Comparison of ENCODE assay signal across 8 cellular contexts in the genomic region with DNA sequence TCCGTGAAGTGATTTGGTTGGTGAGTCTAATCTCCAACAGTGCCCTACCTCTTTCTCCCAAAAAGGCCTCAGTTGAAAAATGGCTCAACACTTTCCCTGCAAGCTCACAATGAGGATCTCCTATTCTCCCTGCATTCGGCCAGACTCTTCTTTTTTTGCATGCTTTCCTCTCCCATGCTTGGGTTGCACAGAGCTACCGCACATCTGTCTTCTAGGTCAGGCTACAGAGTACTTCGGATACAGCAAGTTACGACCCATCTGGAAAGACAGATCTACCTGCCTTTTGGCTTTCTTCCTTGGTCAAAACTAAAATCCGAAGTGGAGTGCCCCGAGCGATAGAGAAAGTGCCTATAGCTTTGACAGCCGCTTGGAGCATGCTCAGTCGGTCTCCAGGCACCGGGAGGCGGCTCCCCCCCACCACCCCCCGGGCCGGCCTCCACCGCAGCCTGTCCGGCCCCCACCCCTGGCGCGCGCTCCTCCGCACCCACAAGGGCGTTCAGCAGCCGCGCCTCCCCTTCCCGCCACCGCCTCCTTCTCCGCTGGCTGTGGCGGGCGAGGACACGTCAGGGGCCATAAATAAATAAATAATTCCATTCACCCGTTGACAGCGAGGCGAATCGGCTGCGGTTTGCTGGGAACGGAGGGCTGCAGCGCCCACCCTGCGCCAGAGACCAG. TPM values are rescaled to one million over a fixed set of nuclear protein-coding genes. Genes with fewer than 3 reads are reported as not detected.
A peak's percentile ranks its signal among the peaks of the same experiment; 100 is the strongest.
DNase-seq lines count a peak whose midpoint lies in the region; ATAC-seq, FAIRE-seq and TF ChIP-seq lines count a peak whose summit lies in the region.

A gene with protein sequence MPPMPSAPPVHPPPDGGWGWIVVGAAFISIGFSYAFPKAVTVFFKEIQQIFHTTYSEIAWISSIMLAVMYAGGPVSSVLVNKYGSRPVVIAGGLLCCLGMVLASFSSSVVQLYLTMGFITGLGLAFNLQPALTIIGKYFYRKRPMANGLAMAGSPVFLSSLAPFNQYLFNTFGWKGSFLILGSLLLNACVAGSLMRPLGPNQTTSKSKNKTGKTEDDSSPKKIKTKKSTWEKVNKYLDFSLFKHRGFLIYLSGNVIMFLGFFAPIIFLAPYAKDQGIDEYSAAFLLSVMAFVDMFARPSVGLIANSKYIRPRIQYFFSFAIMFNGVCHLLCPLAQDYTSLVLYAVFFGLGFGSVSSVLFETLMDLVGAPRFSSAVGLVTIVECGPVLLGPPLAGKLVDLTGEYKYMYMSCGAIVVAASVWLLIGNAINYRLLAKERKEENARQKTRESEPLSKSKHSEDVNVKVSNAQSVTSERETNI (plus strand): TSS at position 473 of the 675 bp plus-strand sequence. CDS start 108,773 bp downstream, outside the sequence.

- 4% methylated on average over 21 of the region's 37 CpGs for WGBS in A549 (ENCODE audit: missing lambda C conversion rate)

- TF ChIP-seq CTCF in A549 (IDR thresholded peaks at IDR 0.05): no peak

- H3K4me2 ChIP-seq in A549: peak within 1 kb of the TSS; percentile 95

- H3K4me3 ChIP-seq in A549: peak within 1 kb of the TSS; percentile 60

- POLR2A ChIA-PET in A549 (lab: Yijun Ruan, JAX): no interaction called here

- DNase-seq in A549 (ENCODE audit: low read depth in 1 of 2, low spot score in 1 of 2) (peak; percentile 7 to 22), NCI-H2227 treated with DMSO at 0.1 percent for 48 hours (lab: John Stamatoyannopoulos, UW) (peak; percentile 7), caudate nucleus (lab: John Stamatoyannopoulos, UW) (peak in 59 of 61 donors; percentile 44 to 92 (median 79)), iris pigment epithelial cell (ENCODE audit: low read depth) (peak; percentile 93)
- DNase-seq in activated CD4-positive, CD25-positive, alpha-beta regulatory T cell (lab: John Stamatoyannopoulos, UW): peak; percentile 60 to 80 (median 72)
- DNase-seq in stimulated activated CD4-positive, alpha-beta T cell treated with anti-CD3 and anti-CD28 coated beads, Interleukin-12 subunit alpha, Interleukin-12 subunit beta, amount 100 ng/mL, for 24 hours (ENCODE audit: low read depth in 2 of 2): peak; percentile 71 to 76

- no peak for FAIRE-seq in A549 (lab: Jason Lieb, UNC)

- CTCF ChIA-PET in A549 (lab: Yijun Ruan, JAX): no interaction called here

- peak; percentile 68 to 80 for ATAC-seq in A549
- peak; percentile 53 for ATAC-seq in GM18873 (IDR thresholded peaks at IDR 0.05; ENCODE audit: low FRiP score, unreplicated experiment)
- ATAC-seq in HG03135 (IDR thresholded peaks at IDR 0.05; ENCODE audit: unreplicated experiment): peak; percentile 60

- peaks cover 9% of the 10 kb centered on the region; the same call in 1 of the 3 replicates for H3K4me1 ChIP-seq in A549

- no peak for TF ChIP-seq EP300 in A549 (IDR thresholded peaks at IDR 0.05)

- H3K27ac ChIP-seq in A549 (peak within 1 kb of the TSS in 1 of 2 experiments; percentile 30; a peak in 2 of 6 replicates), caudate nucleus (ENCODE audit: low read depth, low read length) (peak within 1 kb of the TSS; percentile 48)

- no peaks in the 10 kb centered on the region for H3K9me3 ChIP-seq in A549

- TF ChIP-seq RAD21 in A549 (conservative IDR thresholded peaks at IDR 0.05 in 1 of 2, IDR thresholded peaks at IDR 0.05 in 1 of 2): no peak

- TF ChIP-seq POLR2A in A549 (IDR thresholded peaks at IDR 0.05; ENCODE audit: low read length): no peak

TF ChIP-seq in A549, 52 proteins besides CTCF, POLR2A, EP300 and RAD21:
- peak; percentile 49 for TF ChIP-seq MAX (IDR thresholded peaks at IDR 0.05)
- TF ChIP-seq, protein P1, sequence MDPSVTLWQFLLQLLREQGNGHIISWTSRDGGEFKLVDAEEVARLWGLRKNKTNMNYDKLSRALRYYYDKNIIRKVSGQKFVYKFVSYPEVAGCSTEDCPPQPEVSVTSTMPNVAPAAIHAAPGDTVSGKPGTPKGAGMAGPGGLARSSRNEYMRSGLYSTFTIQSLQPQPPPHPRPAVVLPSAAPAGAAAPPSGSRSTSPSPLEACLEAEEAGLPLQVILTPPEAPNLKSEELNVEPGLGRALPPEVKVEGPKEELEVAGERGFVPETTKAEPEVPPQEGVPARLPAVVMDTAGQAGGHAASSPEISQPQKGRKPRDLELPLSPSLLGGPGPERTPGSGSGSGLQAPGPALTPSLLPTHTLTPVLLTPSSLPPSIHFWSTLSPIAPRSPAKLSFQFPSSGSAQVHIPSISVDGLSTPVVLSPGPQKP (IDR thresholded peaks at IDR 0.05; ENCODE audit: low read depth, low read length): no peak

RNA-seq across cellular contexts. Expression of the gene that starts here (rescaled TPM):
- polyA plus RNA-seq in A549 (2011; rRNA removed): 0.23 and 0.54 TPM in 2 replicates
- 0.03 and 0.04 TPM in 2 replicates for polyA plus RNA-seq in A549 (2012; cell fraction: cytosol; rRNA removed)
- 0.01 TPM in 2 replicates for polyA plus RNA-seq in A549 (2012; cell fraction: nucleus; rRNA removed)
- polyA plus RNA-seq in A549 (2017; fragmentation: RNase III; extraction: RNeasy Plus Mini Kit Qiagen cat#74134 plus additional on column Dnase treatment): 0.14 to 0.45 TPM (median 0.17 TPM) in 3 replicates
- polyA minus RNA-seq in A549 (2011; rRNA and poly(A)+ RNA removed): 0.68 and 1.5 TPM in 2 replicates

Comparison
In these comparisons a context has a peak if more than half of its experiments do, and no peak if none do; other contexts are left out.
1. DNase-seq: peak in every context shown above with its lines; median percentile 93 in iris pigment epithelial cell; 79 in caudate nucleus; 74 in stimulated activated CD4-positive, alpha-beta T cell treated with anti-CD3 and anti-CD28 coated beads, Interleukin-12 subunit alpha, Interleukin-12 subunit beta, amount 100 ng/mL, for 24 hours; 72 in activated CD4-positive, CD25-positive, alpha-beta regulatory T cell; 14 in A549; 7 in NCI-H2227 treated with DMSO at 0.1 percent for 48 hours.